ENCODE assay signal across 1 cellular context in genomic region chr16:12613131-12613991, GRCh38.
TF ChIP-seq lines count a peak whose summit lies in the region.

No MANE protein-coding gene starts in this region.

TF ChIP-seq in H1, 55 proteins besides CTCF, POLR2A, EP300 and RAD21 (continued from another document):
- TF ChIP-seq KDM5A (IDR thresholded peaks at IDR 0.05; ENCODE audit: low read length) (no peak), POLR2AphosphoS5 (IDR thresholded peaks at IDR 0.05; ENCODE audit: low read depth, low read length) (no peak)
